In the genomic region with DNA sequence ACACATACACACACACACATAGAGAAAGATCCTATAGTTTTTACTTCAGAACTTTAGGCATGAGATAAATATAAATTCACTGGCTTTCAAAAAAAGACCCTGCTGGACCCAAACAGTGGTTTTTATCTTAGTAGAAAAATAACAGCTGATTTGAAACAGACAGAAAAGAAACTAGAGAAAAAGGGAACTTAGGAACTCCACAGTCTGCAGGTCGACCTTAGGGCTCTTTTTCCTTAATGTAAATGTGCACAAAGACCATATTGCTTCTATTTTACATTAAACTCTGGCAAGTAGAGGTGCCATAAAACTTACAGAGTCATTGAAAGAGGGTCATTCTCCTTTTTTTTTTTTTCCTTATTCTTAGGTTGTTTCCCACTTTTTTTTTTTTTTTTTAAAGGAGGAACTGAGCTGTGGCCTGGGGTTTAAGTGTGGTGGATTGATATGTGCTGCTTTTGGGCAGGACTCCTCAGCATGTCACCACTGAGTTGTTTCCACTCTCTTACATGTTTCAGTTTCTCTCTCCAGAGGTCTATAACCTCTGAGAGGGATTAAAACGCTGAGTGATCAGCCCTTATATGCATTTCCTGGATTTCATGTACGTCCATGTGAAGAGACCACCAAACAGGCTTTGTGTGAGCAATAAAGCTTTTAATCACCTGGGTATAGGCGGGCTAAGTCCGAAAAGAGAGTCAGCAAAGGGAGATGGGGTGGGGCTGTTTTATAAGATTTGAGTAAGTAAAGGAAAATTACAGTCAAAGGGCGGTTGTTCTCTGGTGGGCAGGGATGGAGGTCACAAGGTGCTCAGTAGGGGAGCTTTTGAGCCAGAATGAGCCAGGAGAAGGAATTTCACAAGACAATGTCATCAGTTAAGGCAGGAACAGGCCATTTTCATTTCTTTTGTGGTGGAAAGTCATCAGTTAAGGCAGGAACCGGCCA, we compare ENCODE assay signal across 18 cellular contexts.
DNase-seq lines count a peak whose midpoint lies in the region; ATAC-seq, FAIRE-seq and TF ChIP-seq lines count a peak whose summit lies in the region.
"Had no signal": no experiment of that assay in that cellular context is flagged by ENCODE, and none has a peak within 500 bp of the region (broad histone marks: within the 10 kb centered on the region; RNA-seq: fewer than 3 reads in every experiment).

No MANE protein-coding gene starts in this region.

- H3K27me3 ChIP-seq in NT2/D1 (ENCODE audit: insufficient read depth, insufficient read length) (no peaks in the 10 kb centered on the region), testis (no peaks in the 10 kb centered on the region)

- H3K27ac ChIP-seq in testis, result no peak overlapping the region
- H3K27ac ChIP-seq: C4-2B had no signal

- TF ChIP-seq CTCF in nephron (IDR thresholded peaks at IDR 0.05; ENCODE audit: unreplicated experiment in 3 of 3) (no peak), testis (IDR thresholded peaks at IDR 0.05) (no peak)

- H3K27me3 Mint-ChIP-seq in nephron (ENCODE audit: low read depth), result no peaks in the 10 kb centered on the region

- peak overlapping the region in 2 of 3 experiments; percentile 50 to 64 for H3K27ac Mint-ChIP-seq in nephron
- H3K27ac Mint-ChIP-seq: activated CD4-positive, alpha-beta T cell treated with anti-CD3 and anti-CD28 coated beads, Interleukin-2, amount 10 ng/mL, durations not matched to agents 24 days and 14 days; HFFc6; T-helper 1 cell treated with Interleukin-12 subunit alpha and Interleukin-12 subunit beta and Interleukin-4 antibody, amounts not matched to agents 30 μg/mL and 1 μg/mL, for 36 hours had no signal

- H3K4me3 ChIP-seq in NT2/D1 (ENCODE audit: insufficient read length, low read depth) (no peak overlapping the region), testis (no peak overlapping the region)

- TF ChIP-seq POLR2A in testis (IDR thresholded peaks at IDR 0.05) (no peak), GM12892 (IDR thresholded peaks at IDR 0.05; ENCODE audit: low read depth, low read length) (no peak)

- no peaks in the 10 kb centered on the region for H3K4me1 Mint-ChIP-seq in nephron
- H3K4me1 Mint-ChIP-seq: activated CD4-positive, alpha-beta T cell treated with anti-CD3 and anti-CD28 coated beads, Interleukin-2, amount 10 ng/mL, durations not matched to agents 24 days and 14 days had no signal

- H3K9ac ChIP-seq in NT2/D1 (ENCODE audit: insufficient read length, low read depth), result no peak overlapping the region

- H3K4me1 ChIP-seq in NT2/D1 (ENCODE audit: insufficient read depth, insufficient read length) (no peaks in the 10 kb centered on the region), testis (no peaks in the 10 kb centered on the region)

- H3K9me3 Mint-ChIP-seq in nephron, result peaks cover 11% of the 10 kb centered on the region
- H3K9me3 Mint-ChIP-seq: activated CD4-positive, alpha-beta T cell treated with anti-CD3 and anti-CD28 coated beads, Interleukin-2, amount 10 ng/mL, durations not matched to agents 24 days and 14 days; HFFc6; T-helper 1 cell treated with Interleukin-12 subunit alpha and Interleukin-12 subunit beta and Interleukin-4 antibody, amounts not matched to agents 30 μg/mL and 1 μg/mL, for 36 hours had no signal

- H3K4me3 Mint-ChIP-seq in nephron, result no peak overlapping the region
- H3K4me3 Mint-ChIP-seq: activated CD4-positive, alpha-beta T cell treated with anti-CD3 and anti-CD28 coated beads, Interleukin-2, amount 10 ng/mL, durations not matched to agents 24 days and 14 days; HFFc6; T-helper 1 cell treated with Interleukin-12 subunit alpha and Interleukin-12 subunit beta and Interleukin-4 antibody, amounts not matched to agents 30 μg/mL and 1 μg/mL, for 36 hours had no signal

- H3K9me3 ChIP-seq in NT2/D1 (ENCODE audit: insufficient read depth, low read length), result peaks cover 9% of the 10 kb centered on the region; the same call in 1 of the 2 replicates
- no peaks in the 10 kb centered on the region for H3K9me3 ChIP-seq in testis

- peak; percentile 56 for ATAC-seq in GM19372 (IDR thresholded peaks at IDR 0.05; ENCODE audit: low read depth, unreplicated experiment)
- peak; percentile 90 for ATAC-seq in HG03342 (IDR thresholded peaks at IDR 0.05; ENCODE audit: unreplicated experiment)
- no peak for ATAC-seq in HG03175 (IDR thresholded peaks at IDR 0.05; ENCODE audit: unreplicated experiment)
- ATAC-seq: Panc1, sciatic nerve had no signal

- peaks cover 4% of the 10 kb centered on the region for H3K36me3 Mint-ChIP-seq in nephron (ENCODE audit: low read depth)

- no peaks in the 10 kb centered on the region for H3K36me3 ChIP-seq in NT2/D1 (ENCODE audit: insufficient read depth, insufficient read length, low read length)
- no peaks in the 10 kb centered on the region for H3K36me3 ChIP-seq in testis (ENCODE audit: low read depth, missing control alignments)

- 80 to 84% methylated on average over 7 of the region's 7 CpGs for WGBS in testis, 2 donors

- no peak for FAIRE-seq in GM12892 (lab: Jason Lieb, UNC)
- FAIRE-seq: colon had no signal

- intact Hi-C loops in testis (cut with DNase I; ENCODE audit: low total_unique reads), result no loop called here

- DNase-seq in NT2/D1 (ENCODE audit: low read depth, low spot score) (peak; percentile 56), testis (no peak), GM12892 (ENCODE audit: insufficient read length) (no peak), UCSD-AML1 (lab: John Stamatoyannopoulos, UW; ENCODE audit: unreplicated experiment) (no peak)
- DNase-seq: activated CD4-positive, alpha-beta T cell treated with anti-CD3 and anti-CD28 coated beads, Interleukin-2, amount 10 ng/mL, durations not matched to agents 24 days and 14 days; activated T-cell treated with anti-CD3 and anti-CD28 coated beads, Interleukin-2, amount 50 U/mL, for 48 hours; HFFc6; hippocampal formation; NCI-H226 had no signal
